8 cellular contexts compared by ENCODE assay signal in the genomic region with DNA sequence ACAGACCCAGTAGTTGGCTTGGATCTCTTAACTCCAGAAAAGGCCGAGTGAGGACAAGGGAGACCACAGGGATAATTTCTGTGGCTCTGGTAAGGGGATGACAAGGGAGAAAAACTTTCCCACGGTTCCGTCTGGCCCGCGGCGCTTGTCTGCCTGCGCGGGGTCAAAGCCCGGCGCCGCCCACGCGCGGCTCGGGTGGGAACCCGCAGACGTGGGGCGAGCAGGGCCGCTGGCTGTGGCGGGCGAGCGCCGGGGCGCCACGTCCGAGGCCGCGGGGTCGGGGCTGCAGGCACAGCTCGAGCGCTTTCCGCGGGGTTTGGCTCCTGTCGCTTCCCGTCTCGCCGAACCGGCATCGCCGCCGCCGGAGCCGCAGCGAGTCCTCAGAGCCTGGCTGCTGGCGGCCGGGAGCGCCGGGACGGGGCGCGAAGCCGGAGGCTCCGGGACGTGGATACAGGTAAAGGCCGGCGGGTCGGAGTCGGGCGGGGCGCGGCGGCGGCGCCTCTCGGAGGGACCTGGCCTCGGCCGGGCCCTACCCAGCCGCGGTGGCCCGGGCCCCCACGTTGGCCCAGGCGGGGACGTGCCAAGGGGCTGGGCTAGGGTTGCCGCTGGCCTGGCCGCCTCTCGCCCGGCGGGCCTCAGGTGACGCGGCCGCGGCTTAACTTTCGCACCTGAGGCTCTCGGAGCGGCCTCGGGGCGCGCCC. TPM values are rescaled to one million over a fixed set of nuclear protein-coding genes. Genes with fewer than 3 reads are reported as not detected.
DNase-seq lines count a peak whose midpoint lies in the region; ATAC-seq and TF ChIP-seq lines count a peak whose summit lies in the region.

A gene with protein sequence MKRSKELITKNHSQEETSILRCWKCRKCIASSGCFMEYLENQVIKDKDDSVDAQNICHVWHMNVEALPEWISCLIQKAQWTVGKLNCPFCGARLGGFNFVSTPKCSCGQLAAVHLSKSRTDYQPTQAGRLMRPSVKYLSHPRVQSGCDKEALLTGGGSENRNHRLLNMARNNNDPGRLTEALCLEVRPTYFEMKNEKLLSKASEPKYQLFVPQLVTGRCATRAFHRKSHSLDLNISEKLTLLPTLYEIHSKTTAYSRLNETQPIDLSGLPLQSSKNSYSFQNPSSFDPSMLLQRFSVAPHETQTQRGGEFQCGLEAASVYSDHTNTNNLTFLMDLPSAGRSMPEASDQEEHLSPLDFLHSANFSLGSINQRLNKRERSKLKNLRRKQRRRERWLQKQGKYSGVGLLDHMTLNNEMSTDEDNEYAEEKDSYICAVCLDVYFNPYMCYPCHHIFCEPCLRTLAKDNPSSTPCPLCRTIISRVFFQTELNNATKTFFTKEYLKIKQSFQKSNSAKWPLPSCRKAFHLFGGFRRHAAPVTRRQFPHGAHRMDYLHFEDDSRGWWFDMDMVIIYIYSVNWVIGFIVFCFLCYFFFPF (plus strand): TSS at position 344 of the 701 bp plus-strand sequence. CDS start 34,965 bp downstream, outside the sequence.

- H3K36me3 ChIP-seq in GM23338 (ENCODE audit: insufficient read depth) (no peaks in the 10 kb centered on the region), fibroblast of lung (ENCODE audit: control insufficient read depth, insufficient read depth, low read length) (no peaks in the 10 kb centered on the region), muscle layer of duodenum (ENCODE audit: control insufficient read depth in 1 of 2, insufficient read depth in 2 of 2, low read length in 2 of 2) (no peaks in the 10 kb centered on the region), uterus (no peaks in the 10 kb centered on the region)

- TF ChIP-seq CTCF in GM23338 (conservative IDR thresholded peaks at IDR 0.05; ENCODE audit: low read depth in 2 of 2): no peak
- no peak for TF ChIP-seq CTCF in fibroblast of lung (conservative IDR thresholded peaks at IDR 0.05 in 1 of 2, IDR thresholded peaks at IDR 0.05 in 1 of 2; ENCODE audit: low read depth in 1 of 2, low read length in 2 of 2)
- TF ChIP-seq CTCF in uterus (IDR thresholded peaks at IDR 0.05): no peak

- H3K4me3 ChIP-seq in GM23338: peak within 1 kb of the TSS; percentile 77
- H3K4me3 ChIP-seq in fibroblast of lung (replicated peaks in 1 of 4; ENCODE audit: control extremely low read depth in 1 of 4, insufficient read depth in 1 of 4, low read depth in 3 of 4, low read length in 4 of 4): peak within 1 kb of the TSS; percentile 62 to 80 (median 64)
- H3K4me3 ChIP-seq in muscle layer of duodenum (ENCODE audit: low read depth in 1 of 2, low read length in 2 of 2): peak within 1 kb of the TSS; percentile 74 to 86
- H3K4me3 ChIP-seq in uterus: peak within 1 kb of the TSS; percentile 56 to 85

- peaks cover 12% of the 10 kb centered on the region for H3K27me3 Mint-ChIP-seq in GM23338 (ENCODE audit: insufficient read depth, low read depth, poor library complexity)
- H3K27me3 Mint-ChIP-seq in T-helper 17 cell: peaks cover 21% of the 10 kb centered on the region

- H4K20me1 ChIP-seq in GM23338 (replicated peaks; ENCODE audit: insufficient read depth) (no peaks in the 10 kb centered on the region), fibroblast of lung (ENCODE audit: control insufficient read depth, extremely low read depth, insufficient read depth, low read length) (no peaks in the 10 kb centered on the region)

- H3F3A ChIP-seq in GM23338 (replicated peaks; ENCODE audit: low read depth): no peaks in the 10 kb centered on the region

- peaks cover 37% of the 10 kb centered on the region for H3K27me3 ChIP-seq in GM23338 (ENCODE audit: insufficient read depth)
- H3K27me3 ChIP-seq in fibroblast of lung (ENCODE audit: control insufficient read depth, insufficient read depth, low read length): no peaks in the 10 kb centered on the region
- H3K27me3 ChIP-seq in muscle layer of duodenum (ENCODE audit: low read depth, low read length): no peaks in the 10 kb centered on the region
- H3K27me3 ChIP-seq in uterus: no peaks in the 10 kb centered on the region

- H3K9me3 Mint-ChIP-seq in GM23338: no peaks in the 10 kb centered on the region

- intact Hi-C loops in uterus (cut with DNase I; ENCODE audit: low total_unique reads): no loop called here

- peak within 1 kb of the TSS; percentile 97 for H2AFZ ChIP-seq in GM23338
- H2AFZ ChIP-seq in fibroblast of lung (ENCODE audit: low read length): peak within 1 kb of the TSS; percentile 87

- peak within 1 kb of the TSS; percentile 85 for H3K4me3 Mint-ChIP-seq in GM23338
- H3K4me3 Mint-ChIP-seq in T-helper 17 cell: peak within 1 kb of the TSS; percentile 16

- peak within 1 kb of the TSS; percentile 19; the same call in 1 of the 2 replicates for H3K27ac Mint-ChIP-seq in GM23338
- no peak within 1 kb of the TSS for H3K27ac Mint-ChIP-seq in T-helper 17 cell

- DNase-seq in AG20443 (ENCODE audit: low spot score): peak; percentile 78
- peak; percentile 87 for DNase-seq in GM23338 (ENCODE audit: low spot score)
- DNase-seq in T-helper 17 cell: no peak
- peak; percentile 35 to 51 for DNase-seq in fibroblast of lung (ENCODE audit: low read depth in 2 of 2)
- DNase-seq in uterus: peak; percentile 30 to 48

- peak; percentile 94 for ATAC-seq in GM23338
- ATAC-seq in T-helper 17 cell: no peak
- ATAC-seq in HG02852 (IDR thresholded peaks at IDR 0.05; ENCODE audit: unreplicated experiment): no peak
- no peak for ATAC-seq in GM18520 (IDR thresholded peaks at IDR 0.05; ENCODE audit: unreplicated experiment)

- H3K27ac ChIP-seq in GM23338 (ENCODE audit: low read depth) (no peak within 1 kb of the TSS), fibroblast of lung (ENCODE audit: insufficient read depth, low read length) (no peak within 1 kb of the TSS), muscle layer of duodenum (ENCODE audit: low read length) (peak within 1 kb of the TSS; percentile 19), uterus (peak within 1 kb of the TSS; percentile 82 to 90)

- H3K9me2 ChIP-seq in GM23338 (ENCODE audit: insufficient read depth): no peaks in the 10 kb centered on the region

- no peak for TF ChIP-seq POLR2A in uterus (IDR thresholded peaks at IDR 0.05)

- H3K9me3 ChIP-seq in T-helper 17 cell (ENCODE audit: control insufficient read depth, low read length, poor library complexity, severe bottlenecking) (no peaks in the 10 kb centered on the region), fibroblast of lung (ENCODE audit: control insufficient read depth, insufficient read depth, low read depth, low read length) (no peaks in the 10 kb centered on the region), muscle layer of duodenum (ENCODE audit: control insufficient read depth in 1 of 2, low read length in 2 of 2) (no peaks in the 10 kb centered on the region), uterus (no peaks in the 10 kb centered on the region)

- H3K4me1 ChIP-seq in GM23338 (ENCODE audit: insufficient read depth): no peaks in the 10 kb centered on the region
- peaks cover 5% of the 10 kb centered on the region for H3K4me1 ChIP-seq in fibroblast of lung (ENCODE audit: control insufficient read depth, extremely low read depth, insufficient read depth, low read length)
- H3K4me1 ChIP-seq in muscle layer of duodenum (ENCODE audit: control insufficient read depth in 1 of 2, insufficient read depth in 2 of 2, low read length in 2 of 2): peaks cover 0 to 3% of the 10 kb centered on the region in 2 donors
- H3K4me1 ChIP-seq in uterus: no peaks in the 10 kb centered on the region

- H3K79me2 ChIP-seq in GM23338 (replicated peaks; ENCODE audit: insufficient read depth) (no peaks in the 10 kb centered on the region), fibroblast of lung (ENCODE audit: control insufficient read depth, insufficient read depth, low read length) (no peaks in the 10 kb centered on the region)

- H3K9ac ChIP-seq in fibroblast of lung (ENCODE audit: insufficient read depth, low read length): peak within 1 kb of the TSS; percentile 61

- H3K4me1 Mint-ChIP-seq in GM23338 (peaks cover 4% of the 10 kb centered on the region; the same call in 2 of the 3 replicates), T-helper 17 cell (peaks cover 3% of the 10 kb centered on the region)

- H3K36me3 Mint-ChIP-seq in GM23338 (ENCODE audit: low read depth) (no peaks in the 10 kb centered on the region), T-helper 17 cell (ENCODE audit: low read depth) (no peaks in the 10 kb centered on the region)

- H3K4me2 ChIP-seq in GM23338 (peak within 1 kb of the TSS; percentile 91), fibroblast of lung (ENCODE audit: extremely low read depth, insufficient read depth, low read length) (peak within 1 kb of the TSS; percentile 94)

TF ChIP-seq in GM23338, 12 proteins besides CTCF, POLR2A, EP300 and RAD21:
- peak; percentile 42; the same call in 1 of the 2 replicates for TF ChIP-seq CREB1 (CRISPR knock-in tag; IDR thresholded peaks at IDR 0.05; ENCODE audit: low read depth)
- TF ChIP-seq STAT1 (IDR thresholded peaks at IDR 0.05; ENCODE audit: unreplicated experiment): no peak
- no peak for TF ChIP-seq ZNF114 (CRISPR knock-in tag; IDR thresholded peaks at IDR 0.05)

RNA-seq across cellular contexts. Expression of the gene that starts here (rescaled TPM):
- 4.2 TPM in 2 replicates for total RNA-seq in GM23338 (2014; rRNA removed; shearing (Covaris generic))
- 1.4 and 2.0 TPM in 2 replicates for polyA plus RNA-seq in GM23338 (2016; fragmentation: Nextera tagmentation; extraction: Ambion mirVana)
- total RNA-seq in T-helper 17 cell: not detected
- total RNA-seq in fibroblast of lung: 2.6 and 2.8 TPM in 2 replicates
- 0.62 and 2.3 TPM in 2 replicates for polyA plus RNA-seq in fibroblast of lung
- 0.30 and 1.9 TPM in 2 replicates for polyA plus RNA-seq in fibroblast of lung (2012)
- 0.86 TPM in 1 of 2 replicates, not detected in the other for polyA minus RNA-seq in fibroblast of lung (ENCODE audit: low replicate concordance)
- 10 to 100 TPM; 18.8 to 45.4 (median 30.9) TPM for total RNA-seq in uterus

Comparison
In these comparisons a context has a peak if more than half of its experiments do, and no peak if none do; other contexts are left out.
1. DNase-seq: peak in AG20443 (single experiment), GM23338 (single experiment), fibroblast of lung (2 of 2) and uterus (2 of 2); none in T-helper 17 cell (0 of 3).
2. H3K27ac ChIP-seq: peak in muscle layer of duodenum (single experiment) and uterus (2 of 2); none in GM23338 (single experiment) and fibroblast of lung (single experiment).
3. Peak in every context shown above with its lines, with median percentiles within 50 percentile points of each other: H3K4me3 ChIP-seq.